Comparison of ENCODE assay signal across 1 cellular context in genomic region chr12:108599541-108599940, GRCh38.
TF ChIP-seq lines count a peak whose summit lies in the region.

No MANE protein-coding gene starts in this region.

TF ChIP-seq in IMR-90, 13 proteins besides CTCF, POLR2A, EP300 and RAD21:
- no peak for TF ChIP-seq CHD1 (IDR thresholded peaks at IDR 0.05; ENCODE audit: low read depth, low read length)
- no peak for TF ChIP-seq NFE2L2 (IDR thresholded peaks at IDR 0.05; ENCODE audit: low read depth, low read length)
- no peak for TF ChIP-seq FOS (IDR thresholded peaks at IDR 0.05; ENCODE audit: low read depth, low read length)
- no peak for TF ChIP-seq ELK1 (IDR thresholded peaks at IDR 0.05; ENCODE audit: borderline replicate concordance, low read depth, low read length)
- no peak for TF ChIP-seq RFX5 (IDR thresholded peaks at IDR 0.05; ENCODE audit: low read depth, low read length)
- no peak for TF ChIP-seq RCOR1 (IDR thresholded peaks at IDR 0.05; ENCODE audit: insufficient replicate concordance, low read length)
- TF ChIP-seq MXI1 (IDR thresholded peaks at IDR 0.05; ENCODE audit: borderline replicate concordance, low read depth, low read length), result no peak
- TF ChIP-seq BHLHE40 (IDR thresholded peaks at IDR 0.05; ENCODE audit: low read depth, low read length), result no peak
- TF ChIP-seq CEBPB (IDR thresholded peaks at IDR 0.05; ENCODE audit: low read depth, low read length), result no peak
